ENCODE assay signal across 11 cellular contexts in the genomic region with DNA sequence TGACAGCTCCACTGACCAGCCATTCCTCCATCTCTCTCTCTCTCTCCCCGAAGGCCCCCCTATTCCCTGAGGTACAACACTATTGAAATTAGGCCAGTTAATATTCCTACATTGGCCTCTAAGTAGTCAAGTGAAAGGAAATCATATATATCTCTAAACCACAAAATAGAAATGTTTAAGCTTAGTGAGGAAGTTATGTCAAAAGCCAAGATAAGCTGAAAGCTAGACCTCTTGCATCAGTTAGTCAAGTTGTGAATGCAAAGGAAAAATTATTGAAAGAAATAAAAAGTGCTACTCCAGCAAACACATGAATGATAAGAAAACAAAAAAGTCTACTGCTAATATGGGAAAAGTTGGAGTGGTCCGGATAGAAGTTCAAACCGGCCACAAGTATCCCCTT.
A peak's percentile ranks its signal among the peaks of the same experiment; 100 is the strongest.
DNase-seq lines count a peak whose midpoint lies in the region; ATAC-seq and TF ChIP-seq lines count a peak whose summit lies in the region.
"Had no signal": no experiment of that assay in that cellular context is flagged by ENCODE, and none has a peak within 500 bp of the region (broad histone marks: within the 10 kb centered on the region; RNA-seq: fewer than 3 reads in every experiment).

No MANE protein-coding gene starts in this region.

- H3K4me2 ChIP-seq in GM23248 (ENCODE audit: unreplicated experiment), result no peak overlapping the region

- H3K9me3 ChIP-seq in GM23248 (ENCODE audit: low read depth), result no peaks in the 10 kb centered on the region

- no peak overlapping the region for H3K27ac ChIP-seq in GM23248
- H3K27ac ChIP-seq: HL-60 had no signal

- DNase-seq in NCI-H226 (peak; percentile 22), amniotic epithelial cell (ENCODE audit: low read depth) (peak; percentile 60), fibroblast of villous mesenchyme (ENCODE audit: low read depth) (peak; percentile 51), iPS-NIHi11 (ENCODE audit: low spot score) (no peak), GM23248 (no peak)
- DNase-seq: CD8-positive, alpha-beta T cell; DMS53; GF-D8 had no signal

- no peaks in the 10 kb centered on the region for H3K79me2 ChIP-seq in GM23248 (ENCODE audit: insufficient read depth)

- no peaks in the 10 kb centered on the region for H3K4me1 ChIP-seq in GM23248 (ENCODE audit: insufficient read depth)

- 78 to 83% methylated on average over 3 of the region's 3 CpGs for WGBS in GM23248 (ENCODE audit: low coverage in 1 of 2, low lambda C conversion rate in 2 of 2, missing lambda C conversion rate in 2 of 2), 2 experiments

- ATAC-seq in HG03439 (IDR thresholded peaks at IDR 0.05; ENCODE audit: unreplicated experiment), result no peak
- ATAC-seq: CD8-positive, alpha-beta T cell; HCT116 had no signal

- H3K9ac ChIP-seq in GM23248, result no peak overlapping the region

- H3K27me3 ChIP-seq in GM23248 (replicated peaks; ENCODE audit: insufficient read depth), result no peaks in the 10 kb centered on the region

- in situ Hi-C loops in GM23248 (cut with MboI), result no loop called here

- H2AFZ ChIP-seq in GM23248, result no peak overlapping the region

- no peaks in the 10 kb centered on the region for H4K20me1 ChIP-seq in GM23248 (ENCODE audit: insufficient read depth)

- H3K36me3 ChIP-seq in GM23248 (ENCODE audit: low read depth), result no peaks in the 10 kb centered on the region

- no peak for TF ChIP-seq CTCF in fibroblast of villous mesenchyme (IDR thresholded peaks at IDR 0.05; ENCODE audit: insufficient read depth, low read depth, low read length)

- no peaks in the 10 kb centered on the region for H3F3A ChIP-seq in GM23248 (ENCODE audit: insufficient read depth)

- no peaks in the 10 kb centered on the region for H3K9me2 ChIP-seq in GM23248 (ENCODE audit: insufficient read depth)

- no peak overlapping the region for H3K4me3 ChIP-seq in fibroblast of villous mesenchyme (ENCODE audit: low read depth, low read length)
- no peak overlapping the region for H3K4me3 ChIP-seq in GM23248

Comparison
In these comparisons a context has a peak if more than half of its experiments do, and no peak if none do; other contexts are left out.
1. DNase-seq: peak in NCI-H226 (single experiment), amniotic epithelial cell (single experiment) and fibroblast of villous mesenchyme (single experiment); none in iPS-NIHi11 (single experiment) and GM23248 (single experiment).